In genomic region chr22:35274154-35274871, GRCh38 we compare ENCODE assay signal across 20 cellular contexts. TPM values are rescaled to one million over a fixed set of nuclear protein-coding genes. Genes with fewer than 3 reads are reported as not detected.
DNase-seq lines count a peak whose midpoint lies in the region; ATAC-seq and TF ChIP-seq lines count a peak whose summit lies in the region.
"Had no signal": no experiment of that assay in that cellular context is flagged by ENCODE, and none has a peak within 500 bp of the region (broad histone marks: within the 10 kb centered on the region; RNA-seq: fewer than 3 reads in every experiment).

No MANE protein-coding gene starts in this region.

- H3K9me3 Mint-ChIP-seq in stimulated activated naive CD8-positive, alpha-beta T cell treated with anti-CD3 and anti-CD28 coated beads, Interleukin-15, Interleukin-2, amounts not matched to agents 100 ng/mL and 50 ng/mL, for 24 hours = no peaks in the 10 kb centered on the region
- H3K9me3 Mint-ChIP-seq: memory B cell had no signal

- peaks cover 37% of the 10 kb centered on the region for H3K4me1 Mint-ChIP-seq in stimulated activated naive CD8-positive, alpha-beta T cell treated with anti-CD3 and anti-CD28 coated beads, Interleukin-15, Interleukin-2, amounts not matched to agents 100 ng/mL and 50 ng/mL, for 24 hours (ENCODE audit: low read depth)
- H3K4me1 Mint-ChIP-seq in T-helper 17 cell = peaks cover 28% of the 10 kb centered on the region

- ATAC-seq in stimulated activated naive CD8-positive, alpha-beta T cell treated with anti-CD3 and anti-CD28 coated beads, Interleukin-15, Interleukin-2, amounts not matched to agents 100 U/mL and 50 U/mL, for 24 hours = no peak
- ATAC-seq in T-helper 17 cell = peak; percentile 33
- ATAC-seq in GM19452 (IDR thresholded peaks at IDR 0.05; ENCODE audit: unreplicated experiment) = no peak
- ATAC-seq in left lung = no peak
- ATAC-seq: K562 had no signal

- H3K27me3 Mint-ChIP-seq in stimulated activated naive CD8-positive, alpha-beta T cell treated with anti-CD3 and anti-CD28 coated beads, Interleukin-15, Interleukin-2, amounts not matched to agents 100 ng/mL and 50 ng/mL, for 24 hours = no peaks in the 10 kb centered on the region
- no peaks in the 10 kb centered on the region for H3K27me3 Mint-ChIP-seq in T-helper 17 cell
- H3K27me3 Mint-ChIP-seq: memory B cell had no signal

- H3K27me3 ChIP-seq in left lung = no peaks in the 10 kb centered on the region
- H3K27me3 ChIP-seq: esophagus squamous epithelium, tibial artery had no signal

- H3K36me3 Mint-ChIP-seq in stimulated activated naive CD8-positive, alpha-beta T cell treated with anti-CD3 and anti-CD28 coated beads, Interleukin-15, Interleukin-2, amounts not matched to agents 100 ng/mL and 50 ng/mL, for 24 hours (ENCODE audit: low read depth) = peaks cover 66% of the 10 kb centered on the region
- peaks cover 8% of the 10 kb centered on the region for H3K36me3 Mint-ChIP-seq in T-helper 17 cell (ENCODE audit: low read depth)

- DNase-seq in stimulated activated naive CD8-positive, alpha-beta T cell treated with anti-CD3 and anti-CD28 coated beads, Interleukin-15, Interleukin-2, amounts not matched to agents 100 U/mL and 50 U/mL, for 24 hours = no peak
- DNase-seq in T-helper 17 cell (no peak), epithelial cell of prostate (ENCODE audit: low read depth, low spot score) (no peak), NCI-H1436 treated with DMSO at 0.1 percent for 48 hours (lab: John Stamatoyannopoulos, UW) (no peak), left lung (no peak)
- DNase-seq: effector CD4-positive, alpha-beta T cell; esophagus squamous epithelium; MM.1S; NCI-H1436; NCI-H526; nucleus accumbens; retina; stimulated activated CD4-positive, alpha-beta T cell treated with anti-CD3 and anti-CD28 coated beads, Interleukin-4, amount 100 ng/mL, for 1 hour; stimulated activated naive CD4-positive, alpha-beta T cell treated with Interleukin-2 at 50 U/mL for 16 hours; T-helper 9 cell; tibial artery had no signal

- no peak overlapping the region for H3K4me3 ChIP-seq in left lung
- H3K4me3 ChIP-seq: esophagus squamous epithelium, K562, tibial artery had no signal

- TF ChIP-seq CTCF in left lung (IDR thresholded peaks at IDR 0.05) = no peak

- H3K27ac ChIP-seq in epithelial cell of prostate (peak overlapping the region; percentile 50), left lung (no peak overlapping the region)
- H3K27ac ChIP-seq: esophagus squamous epithelium, tibial artery had no signal

- peak overlapping the region; percentile 23 for H3K27ac Mint-ChIP-seq in stimulated activated naive CD8-positive, alpha-beta T cell treated with anti-CD3 and anti-CD28 coated beads, Interleukin-15, Interleukin-2, amounts not matched to agents 100 ng/mL and 50 ng/mL, for 24 hours
- H3K27ac Mint-ChIP-seq in T-helper 17 cell = peak overlapping the region; percentile 86
- H3K27ac Mint-ChIP-seq: memory B cell had no signal

- no peaks in the 10 kb centered on the region for H3K4me1 ChIP-seq in left lung
- H3K4me1 ChIP-seq: esophagus squamous epithelium, tibial artery had no signal

- intact Hi-C loops in left lung (cut with DNase I) = no loop called here

- H3K4me3 Mint-ChIP-seq in stimulated activated naive CD8-positive, alpha-beta T cell treated with anti-CD3 and anti-CD28 coated beads, Interleukin-15, Interleukin-2, amounts not matched to agents 100 ng/mL and 50 ng/mL, for 24 hours = no peak overlapping the region
- no peak overlapping the region for H3K4me3 Mint-ChIP-seq in T-helper 17 cell
- H3K4me3 Mint-ChIP-seq: memory B cell had no signal

- H3K36me3 ChIP-seq in left lung = peaks cover 0 to 45% of the 10 kb centered on the region in 2 donors

- no peaks in the 10 kb centered on the region for H3K9me3 ChIP-seq in T-helper 17 cell (ENCODE audit: control insufficient read depth, low read length, poor library complexity, severe bottlenecking)
- H3K9me3 ChIP-seq in left lung = no peaks in the 10 kb centered on the region
- H3K9me3 ChIP-seq: esophagus squamous epithelium, tibial artery had no signal

RNA-seq across cellular contexts. Expression of gene HMGXB4, which starts 17.0 kb away (rescaled TPM):
- total RNA-seq in T-helper 17 cell = 10 to 100 TPM; 37.1 to 42.4 TPM
- total RNA-seq in left lung = 10 to 100 TPM; 19.2 to 19.8 TPM

RNA-seq across cellular contexts. Expression of gene TOM1, which starts 25.4 kb away (rescaled TPM):
- total RNA-seq in T-helper 17 cell = 100 to 1,000 TPM; 166 to 178 TPM
- total RNA-seq in left lung = 10 to 100 TPM; 68.0 to 81.3 TPM
